In the genomic region with DNA sequence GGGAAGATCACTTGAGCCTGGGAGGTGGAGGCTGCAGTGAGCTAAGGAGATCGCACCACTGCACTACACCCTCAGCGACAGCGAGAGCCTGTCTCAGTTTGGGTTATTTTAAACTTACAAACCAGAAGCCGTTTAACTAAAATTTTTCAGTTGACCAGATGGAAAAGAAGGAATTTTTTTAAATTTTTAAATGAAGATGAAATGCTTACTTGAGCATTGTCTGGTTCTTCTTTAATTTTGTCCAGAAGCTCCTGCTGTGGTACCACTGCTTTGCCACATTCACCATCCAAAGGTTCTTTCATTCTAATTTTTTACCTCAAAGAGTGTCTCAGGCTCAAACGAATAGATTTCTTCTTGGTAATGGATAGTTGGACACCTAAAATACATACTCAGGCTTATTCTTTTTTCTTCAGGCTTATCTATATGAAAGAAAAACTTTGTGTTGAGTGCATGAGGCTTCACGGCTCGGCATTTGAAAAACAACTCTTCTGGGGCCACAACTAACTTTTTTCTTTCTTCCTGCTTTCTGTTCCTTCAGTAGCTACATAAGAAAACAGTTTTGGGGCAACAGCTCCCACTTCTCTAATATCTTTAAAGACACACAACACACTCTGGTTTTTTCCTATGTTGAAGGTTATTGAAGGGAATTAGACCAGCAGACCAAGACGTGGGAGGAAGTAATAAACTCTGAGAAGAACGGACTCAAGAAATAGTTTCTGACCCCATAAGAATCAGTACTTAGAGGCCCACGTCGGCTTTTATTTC, we compare ENCODE assay signal across 8 cellular contexts. TPM values are rescaled to one million over a fixed set of nuclear protein-coding genes. Genes with fewer than 3 reads are reported as not detected.
A peak's percentile ranks its signal among the peaks of the same experiment; 100 is the strongest.
DNase-seq lines count a peak whose midpoint lies in the region; ATAC-seq and TF ChIP-seq lines count a peak whose summit lies in the region.

No MANE protein-coding gene starts in this region.

- H3K27me3 Mint-ChIP-seq in activated naive CD4-positive, alpha-beta T cell treated with anti-CD3 and anti-CD28 coated beads, Interleukin-2, amount 50 U/mL, for 24 hours = no peaks in the 10 kb centered on the region
- no peaks in the 10 kb centered on the region for H3K27me3 Mint-ChIP-seq in activated CD8-positive, alpha-beta T cell treated with anti-CD3 and anti-CD28 coated beads for 36 hours

- no peaks in the 10 kb centered on the region for H3K4me1 ChIP-seq in iPS DF 6.9 (ENCODE audit: control insufficient read depth, insufficient read depth, low read length)
- peaks cover 16 to 62% (median 34%) of the 10 kb centered on the region in 6 donors for H3K4me1 ChIP-seq in spleen

- no peak for TF ChIP-seq CTCF in activated CD8-positive, alpha-beta T cell treated with anti-CD3 and anti-CD28 coated beads for 36 hours (IDR thresholded peaks at IDR 0.05)
- TF ChIP-seq CTCF in spleen (IDR thresholded peaks at IDR 0.05 in 8 of 11, conservative IDR thresholded peaks at IDR 0.05 in 3 of 11) = no peak

- peaks cover 6% of the 10 kb centered on the region for H3K9me3 Mint-ChIP-seq in activated naive CD4-positive, alpha-beta T cell treated with anti-CD3 and anti-CD28 coated beads, Interleukin-2, amount 50 U/mL, for 24 hours
- peaks cover 5% of the 10 kb centered on the region for H3K9me3 Mint-ChIP-seq in activated CD8-positive, alpha-beta T cell treated with anti-CD3 and anti-CD28 coated beads for 36 hours

- peaks cover 23% of the 10 kb centered on the region for H3K36me3 Mint-ChIP-seq in activated naive CD4-positive, alpha-beta T cell treated with anti-CD3 and anti-CD28 coated beads, Interleukin-2, amount 50 U/mL, for 24 hours
- peaks cover 37% of the 10 kb centered on the region for H3K36me3 Mint-ChIP-seq in activated CD8-positive, alpha-beta T cell treated with anti-CD3 and anti-CD28 coated beads for 36 hours (ENCODE audit: low read depth)

- H3K36me3 ChIP-seq in iPS DF 6.9 (ENCODE audit: control insufficient read depth, insufficient read depth, low read length) (no peaks in the 10 kb centered on the region), spleen (peaks cover 0 to 30% (median 8%) of the 10 kb centered on the region in 6 donors)

- H3K27me3 ChIP-seq in iPS DF 6.9 (ENCODE audit: control insufficient read depth, insufficient read depth, low read length) (0 out of 2 replicates have a peak, but pooled peaks cover 1% of the 10 kb centered on the region), spleen (replicated peaks in 1 of 7) (no peaks in the 10 kb centered on the region)

- no peak for ATAC-seq in activated CD8-positive, alpha-beta T cell treated with anti-CD3 and anti-CD28 coated beads for 36 hours
- ATAC-seq in HG03095 (IDR thresholded peaks at IDR 0.05; ENCODE audit: unreplicated experiment) = no peak
- ATAC-seq in GM19455 (IDR thresholded peaks at IDR 0.05; ENCODE audit: unreplicated experiment) = no peak

- CTCF ChIA-PET in activated CD8-positive, alpha-beta T cell treated with anti-CD3 and anti-CD28 coated beads for 36 hours (lab: Charles Lee) = interaction anchor here (0.7 to 2.7 kb wide), 6 partner anchors 11 to 170 kb away, joined by 3 to 9 read pairs (median 6); a partner anchor contains a TSS

- peak overlapping the region; percentile 100 for H3K4me3 Mint-ChIP-seq in activated naive CD4-positive, alpha-beta T cell treated with anti-CD3 and anti-CD28 coated beads, Interleukin-2, amount 50 U/mL, for 24 hours
- H3K4me3 Mint-ChIP-seq in activated CD8-positive, alpha-beta T cell treated with anti-CD3 and anti-CD28 coated beads for 36 hours = peak overlapping the region; percentile 98

- TF ChIP-seq POLR2A in spleen (IDR thresholded peaks at IDR 0.05) = no peak

- H3K9me3 ChIP-seq in iPS DF 6.9 (ENCODE audit: control insufficient read depth, insufficient read depth, low read length) = no peaks in the 10 kb centered on the region
- H3K9me3 ChIP-seq in spleen = peaks cover 0 to 22% (median 18%) of the 10 kb centered on the region in 8 donors

- DNase-seq in activated naive CD4-positive, alpha-beta T cell treated with Interleukin-2 at 50 U/mL for 16 hours = no peak
- DNase-seq in activated CD8-positive, alpha-beta T cell treated with anti-CD3 and anti-CD28 coated beads for 36 hours = peak; percentile 4
- DNase-seq in iPS DF 6.9 (ENCODE audit: low read depth, low spot score) = no peak
- no peak for DNase-seq in spleen
- DNase-seq in cerebellum (ENCODE audit: low spot score) = no peak

- intact Hi-C loops in activated CD8-positive, alpha-beta T cell treated with anti-CD3 and anti-CD28 coated beads for 36 hours (cut with micrococcal nuclease) = loop anchor here (5.0 kb wide), 1 partner anchor 47 kb away; a partner anchor contains a TSS
- intact Hi-C loops in spleen (cut with DNase I; ENCODE audit: low total_unique reads) = no loop called here

- H3K27ac ChIP-seq in iPS DF 6.9 (ENCODE audit: low read length) (no peak overlapping the region), spleen (peak overlapping the region; percentile 75 to 95 (median 94))

- no CpG with 5 or more reads among the region's 11 CpGs for WGBS in iPS DF 6.9 (ENCODE audit: insufficient coverage, insufficient read length)
- WGBS in spleen, 5 donors = 20 to 36% (median 26%) methylated on average over 11 of the region's 11 CpGs

- POLR2A ChIA-PET in activated CD8-positive, alpha-beta T cell treated with anti-CD3 and anti-CD28 coated beads for 36 hours (lab: Charles Lee) = interaction anchor here (0.9 to 3.4 kb wide), 12 partner anchors 10 to 160 kb away, joined by 3 to 13 read pairs (median 3); a partner anchor contains a TSS

- peak overlapping the region; percentile 99 for H3K27ac Mint-ChIP-seq in activated naive CD4-positive, alpha-beta T cell treated with anti-CD3 and anti-CD28 coated beads, Interleukin-2, amount 50 U/mL, for 24 hours
- peak overlapping the region; percentile 95 for H3K27ac Mint-ChIP-seq in activated CD8-positive, alpha-beta T cell treated with anti-CD3 and anti-CD28 coated beads for 36 hours

- peak overlapping the region; percentile 90; the same call in 1 of the 2 replicates for H3K4me3 ChIP-seq in iPS DF 6.9 (ENCODE audit: low read length)
- peak overlapping the region; percentile 61 to 90 (median 79) for H3K4me3 ChIP-seq in spleen

- H3K4me1 Mint-ChIP-seq in activated naive CD4-positive, alpha-beta T cell treated with anti-CD3 and anti-CD28 coated beads, Interleukin-2, amount 50 U/mL, for 24 hours = peaks cover 46% of the 10 kb centered on the region
- peaks cover 28% of the 10 kb centered on the region for H3K4me1 Mint-ChIP-seq in activated CD8-positive, alpha-beta T cell treated with anti-CD3 and anti-CD28 coated beads for 36 hours (ENCODE audit: low read depth)

RNA-seq across cellular contexts. Expression of a gene that starts 1.2 kb away (rescaled TPM):
- 10 to 100 TPM; 11.4 to 11.6 TPM for total RNA-seq in activated CD8-positive, alpha-beta T cell treated with anti-CD3 and anti-CD28 coated beads for 36 hours
- total RNA-seq in spleen = 10 to 100 TPM; 24.2 to 40.6 (median 33.1) TPM
- polyA plus RNA-seq in spleen = 10 to 100 TPM; 10.5 to 20.6 (median 14.1) TPM
- 37.5 TPM for total RNA-seq in cerebellum

RNA-seq across cellular contexts. Expression of a gene that starts 45.4 kb away (rescaled TPM):
- total RNA-seq in activated CD8-positive, alpha-beta T cell treated with anti-CD3 and anti-CD28 coated beads for 36 hours = 10 to 100 TPM; 19.4 to 19.5 TPM
- total RNA-seq in spleen = 10 to 100 TPM; 24.8 to 50.9 (median 33.5) TPM
- 10 to 100 TPM; 28.8 to 47.4 (median 34.8) TPM for polyA plus RNA-seq in spleen
- 6.2 TPM for total RNA-seq in cerebellum

RNA-seq across cellular contexts. Expression of a gene that starts 48.7 kb away (rescaled TPM):
- total RNA-seq in activated CD8-positive, alpha-beta T cell treated with anti-CD3 and anti-CD28 coated beads for 36 hours = 1 to 10 TPM; 6.8 to 8.9 TPM
- total RNA-seq in spleen (10 to 100 TPM; 14.9 to 21.7 (median 18.9) TPM), cerebellum (32.1 TPM)
- polyA plus RNA-seq in spleen = 1 to 10 TPM; 3.0 to 6.0 (median 3.8) TPM
